ENCODE assay signal across 1 cellular context in genomic region chr7:155665079-155665956, GRCh38.
TF ChIP-seq lines count a peak whose summit lies in the region.

No MANE protein-coding gene starts in this region.

TF ChIP-seq in WTC11, 78 proteins besides CTCF, POLR2A, EP300 and RAD21 (continued from another document):
- no peak for TF ChIP-seq ARID4B (CRISPR knock-in tag; IDR thresholded peaks at IDR 0.05; ENCODE audit: borderline replicate concordance)
- TF ChIP-seq GABPB1 (CRISPR knock-in tag; IDR thresholded peaks at IDR 0.05): no peak
- TF ChIP-seq ZNF317 (CRISPR knock-in tag; IDR thresholded peaks at IDR 0.05; ENCODE audit: borderline replicate concordance, low read depth): no peak
- TF ChIP-seq, protein P1, sequence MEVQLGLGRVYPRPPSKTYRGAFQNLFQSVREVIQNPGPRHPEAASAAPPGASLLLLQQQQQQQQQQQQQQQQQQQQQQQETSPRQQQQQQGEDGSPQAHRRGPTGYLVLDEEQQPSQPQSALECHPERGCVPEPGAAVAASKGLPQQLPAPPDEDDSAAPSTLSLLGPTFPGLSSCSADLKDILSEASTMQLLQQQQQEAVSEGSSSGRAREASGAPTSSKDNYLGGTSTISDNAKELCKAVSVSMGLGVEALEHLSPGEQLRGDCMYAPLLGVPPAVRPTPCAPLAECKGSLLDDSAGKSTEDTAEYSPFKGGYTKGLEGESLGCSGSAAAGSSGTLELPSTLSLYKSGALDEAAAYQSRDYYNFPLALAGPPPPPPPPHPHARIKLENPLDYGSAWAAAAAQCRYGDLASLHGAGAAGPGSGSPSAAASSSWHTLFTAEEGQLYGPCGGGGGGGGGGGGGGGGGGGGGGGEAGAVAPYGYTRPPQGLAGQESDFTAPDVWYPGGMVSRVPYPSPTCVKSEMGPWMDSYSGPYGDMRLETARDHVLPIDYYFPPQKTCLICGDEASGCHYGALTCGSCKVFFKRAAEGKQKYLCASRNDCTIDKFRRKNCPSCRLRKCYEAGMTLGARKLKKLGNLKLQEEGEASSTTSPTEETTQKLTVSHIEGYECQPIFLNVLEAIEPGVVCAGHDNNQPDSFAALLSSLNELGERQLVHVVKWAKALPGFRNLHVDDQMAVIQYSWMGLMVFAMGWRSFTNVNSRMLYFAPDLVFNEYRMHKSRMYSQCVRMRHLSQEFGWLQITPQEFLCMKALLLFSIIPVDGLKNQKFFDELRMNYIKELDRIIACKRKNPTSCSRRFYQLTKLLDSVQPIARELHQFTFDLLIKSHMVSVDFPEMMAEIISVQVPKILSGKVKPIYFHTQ (CRISPR knock-in tag; IDR thresholded peaks at IDR 0.05): no peak
